ENCODE assay signal across 13 cellular contexts in genomic region chr3:133934996-133935842, GRCh38. TPM values are rescaled to one million over a fixed set of nuclear protein-coding genes. Genes with fewer than 3 reads are reported as not detected.
A peak's percentile ranks its signal among the peaks of the same experiment; 100 is the strongest.
DNase-seq lines count a peak whose midpoint lies in the region; ATAC-seq and TF ChIP-seq lines count a peak whose summit lies in the region.
"Had no signal": no experiment of that assay in that cellular context is flagged by ENCODE, and none has a peak within 500 bp of the region (broad histone marks: within the 10 kb centered on the region; RNA-seq: fewer than 3 reads in every experiment).

No MANE protein-coding gene starts in this region.

- no peaks in the 10 kb centered on the region for H3K27me3 Mint-ChIP-seq in activated CD4-positive, alpha-beta T cell treated with anti-CD3 and anti-CD28 coated beads, Interleukin-2, amount 10 ng/mL, durations not matched to agents 7 days and 5 days
- H3K27me3 Mint-ChIP-seq in CD14-positive monocyte (ENCODE audit: low read depth in 3 of 3): peaks cover 0 to 6% (median 3%) of the 10 kb centered on the region in 3 donors

- H3K27me3 ChIP-seq in RWPE2 (ENCODE audit: insufficient read depth, poor library complexity, severe bottlenecking): no peaks in the 10 kb centered on the region
- no peaks in the 10 kb centered on the region for H3K27me3 ChIP-seq in stomach
- H3K27me3 ChIP-seq: BE2C, MG63 had no signal

- H3K9me3 Mint-ChIP-seq in activated CD4-positive, alpha-beta T cell treated with anti-CD3 and anti-CD28 coated beads, Interleukin-2, amount 10 ng/mL, durations not matched to agents 7 days and 5 days: no peaks in the 10 kb centered on the region
- no peaks in the 10 kb centered on the region for H3K9me3 Mint-ChIP-seq in CD14-positive monocyte
- no peaks in the 10 kb centered on the region for H3K9me3 Mint-ChIP-seq in activated naive CD4-positive, alpha-beta T cell treated with anti-CD3 and anti-CD28 coated beads, Interleukin-2, amount 50 U/mL, for 72 hours

- POLR2A ChIA-PET in activated CD4-positive, alpha-beta T cell treated with anti-CD3 and anti-CD28 coated beads, Interleukin-2, amount 10 ng/mL, durations not matched to agents 7 days and 5 days (lab: Charles Lee): no interaction called here

- TF ChIP-seq CTCF in RWPE2 (IDR thresholded peaks at IDR 0.05; ENCODE audit: poor library complexity, severe bottlenecking): no peak
- no peak for TF ChIP-seq CTCF in stomach (IDR thresholded peaks at IDR 0.05)
- no peak for TF ChIP-seq CTCF in CD14-positive monocyte (IDR thresholded peaks at IDR 0.05)

- WGBS in stomach, 5 donors: 87 to 98% (median 94%) methylated on average over 8 to 11 of the region's 11 CpGs

- H3K4me1 Mint-ChIP-seq in activated CD4-positive, alpha-beta T cell treated with anti-CD3 and anti-CD28 coated beads, Interleukin-2, amount 10 ng/mL, durations not matched to agents 7 days and 5 days: no peaks in the 10 kb centered on the region
- H3K4me1 Mint-ChIP-seq in CD14-positive monocyte: peaks cover 4% of the 10 kb centered on the region

- no peak for TF ChIP-seq EP300 in stomach (IDR thresholded peaks at IDR 0.05)

- DNase-seq in D341Med (ENCODE audit: low spot score): peak; percentile 14
- DNase-seq in RWPE2 (ENCODE audit: low spot score): peak; percentile 38
- DNase-seq in left lobe of liver (ENCODE audit: low spot score): peak; percentile 38
- peak; percentile 23 for DNase-seq in stomach
- no peak for DNase-seq in activated CD4-positive, alpha-beta T cell treated with anti-CD3 and anti-CD28 coated beads, Interleukin-2, amount 10 ng/mL, durations not matched to agents 7 days and 5 days
- DNase-seq in CD14-positive monocyte (ENCODE audit: low spot score): no peak
- DNase-seq in activated naive CD4-positive, alpha-beta T cell treated with anti-CD3 and anti-CD28 coated beads, Interleukin-2, amount 50 U/mL, for 72 hours (ENCODE audit: low spot score in 2 of 2): no peak
- DNase-seq: BE2C, MG63, NCI-H1105, NCI-H1694 treated with DMSO at 0.1 percent for 48 hours, NCI-H446 had no signal

- H3K4me1 ChIP-seq in RWPE2 (ENCODE audit: insufficient read depth, poor library complexity, severe bottlenecking) (no peaks in the 10 kb centered on the region), stomach (peaks cover 0 to 4% (median 0%) of the 10 kb centered on the region in 4 donors)
- H3K4me1 ChIP-seq: BE2C had no signal

- ATAC-seq in RWPE2 (ENCODE audit: low read depth) (no peak), left lobe of liver (no peak)
- ATAC-seq in activated naive CD4-positive, alpha-beta T cell treated with anti-CD3 and anti-CD28 coated beads, Interleukin-2, amount 50 U/mL, for 72 hours: no peak

- H3K4me3 ChIP-seq in RWPE2 (ENCODE audit: severe bottlenecking): no peak overlapping the region
- no peak overlapping the region for H3K4me3 ChIP-seq in stomach
- H3K4me3 ChIP-seq: MG63 had no signal

- intact Hi-C loops in stomach (cut with DNase I; ENCODE audit: low total_unique reads): no loop called here
- intact Hi-C loops in CD14-positive monocyte (cut with micrococcal nuclease): no loop called here

- CTCF ChIA-PET in activated CD4-positive, alpha-beta T cell treated with anti-CD3 and anti-CD28 coated beads, Interleukin-2, amount 10 ng/mL, durations not matched to agents 7 days and 5 days (lab: Charles Lee): no interaction called here

- H3K4me3 Mint-ChIP-seq in activated CD4-positive, alpha-beta T cell treated with anti-CD3 and anti-CD28 coated beads, Interleukin-2, amount 10 ng/mL, durations not matched to agents 7 days and 5 days: no peak overlapping the region
- no peak overlapping the region for H3K4me3 Mint-ChIP-seq in CD14-positive monocyte

- no peaks in the 10 kb centered on the region for H3K36me3 ChIP-seq in RWPE2 (ENCODE audit: low read depth)
- H3K36me3 ChIP-seq in stomach: no peaks in the 10 kb centered on the region
- H3K36me3 ChIP-seq: BE2C, MG63 had no signal

- H3K9me3 ChIP-seq in RWPE2 (ENCODE audit: severe bottlenecking): no peaks in the 10 kb centered on the region
- H3K9me3 ChIP-seq in stomach: no peaks in the 10 kb centered on the region
- H3K9me3 ChIP-seq: BE2C, MG63 had no signal

- H3K27ac Mint-ChIP-seq in activated CD4-positive, alpha-beta T cell treated with anti-CD3 and anti-CD28 coated beads, Interleukin-2, amount 10 ng/mL, durations not matched to agents 7 days and 5 days: no peak overlapping the region
- no peak overlapping the region for H3K27ac Mint-ChIP-seq in CD14-positive monocyte
- H3K27ac Mint-ChIP-seq in activated naive CD4-positive, alpha-beta T cell treated with anti-CD3 and anti-CD28 coated beads, Interleukin-2, amount 50 U/mL, for 72 hours: no peak overlapping the region

- H3K27ac ChIP-seq in RWPE2 (ENCODE audit: poor library complexity, severe bottlenecking): no peak overlapping the region
- no peak overlapping the region for H3K27ac ChIP-seq in stomach
- H3K27ac ChIP-seq: KMS-11 had no signal

- H3K36me3 Mint-ChIP-seq in activated CD4-positive, alpha-beta T cell treated with anti-CD3 and anti-CD28 coated beads, Interleukin-2, amount 10 ng/mL, durations not matched to agents 7 days and 5 days (ENCODE audit: low read depth): no peaks in the 10 kb centered on the region
- no peaks in the 10 kb centered on the region for H3K36me3 Mint-ChIP-seq in CD14-positive monocyte
- no peaks in the 10 kb centered on the region for H3K36me3 Mint-ChIP-seq in activated naive CD4-positive, alpha-beta T cell treated with anti-CD3 and anti-CD28 coated beads, Interleukin-2, amount 50 U/mL, for 72 hours

- no peak for TF ChIP-seq POLR2A in stomach (IDR thresholded peaks at IDR 0.05)

RNA-seq across cellular contexts. Expression of gene RAB6B, which starts 39.5 kb away (rescaled TPM):
- total RNA-seq in left lobe of liver (0.35 TPM), stomach (1 to 10 TPM in 3 of 5 donors, under 1 TPM in 2; 0.58 to 6.1 (median 1.2) TPM)
- polyA plus RNA-seq in stomach (1 to 10 TPM; 1.9 to 7.5 (median 1.9) TPM), CD14-positive monocyte (under 1 TPM in 1 of 2 donors, not detected in 1; 0.46 TPM)
- total RNA-seq in activated CD4-positive, alpha-beta T cell treated with anti-CD3 and anti-CD28 coated beads, Interleukin-2, amount 10 ng/mL, durations not matched to agents 7 days and 5 days: not detected
- total RNA-seq in activated naive CD4-positive, alpha-beta T cell treated with anti-CD3 and anti-CD28 coated beads, Interleukin-2, amount 50 U/mL, for 72 hours: 1 to 10 TPM in 1 of 2 donors, under 1 TPM in 1; 0.16 to 2.2 TPM

Comparison
In these comparisons a context has a peak if more than half of its experiments do, and no peak if none do; other contexts are left out.
1. DNase-seq: peak in D341Med (single experiment), RWPE2 (single experiment), left lobe of liver (single experiment) and stomach (single experiment); none in activated CD4-positive, alpha-beta T cell treated with anti-CD3 and anti-CD28 coated beads, Interleukin-2, amount 10 ng/mL, durations not matched to agents 7 days and 5 days (single experiment), CD14-positive monocyte (single experiment) and activated naive CD4-positive, alpha-beta T cell treated with anti-CD3 and anti-CD28 coated beads, Interleukin-2, amount 50 U/mL, for 72 hours (0 of 2).